In genomic region chr7:101743241-101743994, GRCh38 we compare ENCODE assay signal across 8 cellular contexts.
DNase-seq lines count a peak whose midpoint lies in the region; ATAC-seq and TF ChIP-seq lines count a peak whose summit lies in the region.

No MANE protein-coding gene starts in this region.

- intact Hi-C loops in adrenal gland (cut with DNase I) = loop anchor here in 1 of 2 donors (5.0 kb wide), 1 partner anchor 74 kb away; the partner anchor contains the start of gene CUX1

- H3K27ac Mint-ChIP-seq in T-helper 1 cell treated with Interleukin-12 subunit alpha and Interleukin-12 subunit beta and Interleukin-4 antibody, amounts not matched to agents 30 μg/mL and 1 μg/mL, for 36 hours = peak overlapping the region; percentile 41

- peaks cover 47% of the 10 kb centered on the region for H3F3A ChIP-seq in MM.1S (ENCODE audit: insufficient read depth, low read length)
- H3F3A ChIP-seq in smooth muscle cell (ENCODE audit: low read depth) = peaks cover 14% of the 10 kb centered on the region

- peaks cover 33% of the 10 kb centered on the region for H3K4me1 Mint-ChIP-seq in T-helper 1 cell treated with Interleukin-12 subunit alpha and Interleukin-12 subunit beta and Interleukin-4 antibody, amounts not matched to agents 30 μg/mL and 1 μg/mL, for 36 hours (ENCODE audit: low read depth)

- no peaks in the 10 kb centered on the region for H4K20me1 ChIP-seq in MM.1S (ENCODE audit: insufficient read depth, low read length)
- H4K20me1 ChIP-seq in smooth muscle cell (ENCODE audit: low read depth) = no peaks in the 10 kb centered on the region

- H3K9me3 ChIP-seq in MM.1S (replicated peaks; ENCODE audit: insufficient read depth, low read length) (no peaks in the 10 kb centered on the region), adrenal gland (replicated peaks in 1 of 3) (no peaks in the 10 kb centered on the region), iPS-15b (ENCODE audit: control insufficient read depth, insufficient read depth, low read length) (no peaks in the 10 kb centered on the region), smooth muscle cell (replicated peaks; ENCODE audit: low read depth) (no peaks in the 10 kb centered on the region)

- H3K79me2 ChIP-seq in MM.1S (ENCODE audit: low read length) (no peaks in the 10 kb centered on the region), smooth muscle cell (ENCODE audit: low read depth) (no peaks in the 10 kb centered on the region)

- H3K27me3 Mint-ChIP-seq in T-helper 1 cell treated with Interleukin-12 subunit alpha and Interleukin-12 subunit beta and Interleukin-4 antibody, amounts not matched to agents 30 μg/mL and 1 μg/mL, for 36 hours (ENCODE audit: low read depth) = no peaks in the 10 kb centered on the region

- H3K36me3 Mint-ChIP-seq in T-helper 1 cell treated with Interleukin-12 subunit alpha and Interleukin-12 subunit beta and Interleukin-4 antibody, amounts not matched to agents 30 μg/mL and 1 μg/mL, for 36 hours (ENCODE audit: low read depth) = no peaks in the 10 kb centered on the region

- DNase-seq in EL = peak; percentile 51
- peak; percentile 76 for DNase-seq in MM.1S
- DNase-seq in adrenal gland = peak; percentile 29 to 58 (median 47)
- peak; percentile 41 for DNase-seq in smooth muscle cell (lab: John Stamatoyannopoulos, UW; ENCODE audit: unreplicated experiment)

- peak overlapping the region; percentile 47; the same call in 1 of the 2 replicates for H3K9ac ChIP-seq in MM.1S (ENCODE audit: low read length)
- H3K9ac ChIP-seq in iPS-15b (ENCODE audit: low read depth, low read length) = peak overlapping the region; percentile 60
- peak overlapping the region; percentile 17 for H3K9ac ChIP-seq in smooth muscle cell (ENCODE audit: low read depth)

- H2AFZ ChIP-seq in MM.1S (ENCODE audit: low read length) (peak overlapping the region; percentile 65), smooth muscle cell (ENCODE audit: low read depth) (peak overlapping the region; percentile 96)

- 0 to 1% (median 0%) methylated on average over 47 to 60 of the region's 60 CpGs for WGBS in adrenal gland, 4 donors
- WGBS in smooth muscle cell (ENCODE audit: low lambda C conversion rate) = 3% methylated on average over 37 of the region's 60 CpGs

- TF ChIP-seq POLR2A in adrenal gland (IDR thresholded peaks at IDR 0.05) = no peak

- H3K27ac ChIP-seq in MM.1S (ENCODE audit: low read length) (peak overlapping the region; percentile 14; the same call in 1 of the 2 replicates), adrenal gland (no peak overlapping the region), smooth muscle cell (ENCODE audit: low read depth) (no peak overlapping the region)

- H3K9me3 Mint-ChIP-seq in T-helper 1 cell treated with Interleukin-12 subunit alpha and Interleukin-12 subunit beta and Interleukin-4 antibody, amounts not matched to agents 30 μg/mL and 1 μg/mL, for 36 hours = no peaks in the 10 kb centered on the region

- H3K36me3 ChIP-seq in MM.1S (replicated peaks; ENCODE audit: insufficient read depth, low read length) = no peaks in the 10 kb centered on the region
- no peaks in the 10 kb centered on the region for H3K36me3 ChIP-seq in adrenal gland (replicated peaks in 1 of 2)
- no peaks in the 10 kb centered on the region for H3K36me3 ChIP-seq in iPS-15b (ENCODE audit: control insufficient read depth, insufficient read depth, low read length)
- H3K36me3 ChIP-seq in smooth muscle cell (ENCODE audit: low read depth) = no peaks in the 10 kb centered on the region

- H3K4me3 Mint-ChIP-seq in T-helper 1 cell treated with Interleukin-12 subunit alpha and Interleukin-12 subunit beta and Interleukin-4 antibody, amounts not matched to agents 30 μg/mL and 1 μg/mL, for 36 hours = peak overlapping the region; percentile 81

- H3K4me2 ChIP-seq in MM.1S (ENCODE audit: low read depth, low read length) (peak overlapping the region; percentile 89), smooth muscle cell (peak overlapping the region; percentile 96)

- H3K4me3 ChIP-seq in MM.1S (ENCODE audit: low read length) (peak overlapping the region; percentile 68), adrenal gland (peak overlapping the region in 2 of 4 donors; percentile 44 to 55), iPS-15b (ENCODE audit: low read depth, low read length) (peak overlapping the region; percentile 59), smooth muscle cell (peak overlapping the region; percentile 86)

- H3K9me2 ChIP-seq in MM.1S (replicated peaks; ENCODE audit: insufficient read depth, low read length) = no peaks in the 10 kb centered on the region

- peak; percentile 53 for TF ChIP-seq CTCF in MM.1S (IDR thresholded peaks at IDR 0.05; ENCODE audit: low read length)
- TF ChIP-seq CTCF in adrenal gland (IDR thresholded peaks at IDR 0.05) = peak in 5 of 6 experiments; percentile 15 to 50 (median 22)
- peak; percentile 52 for TF ChIP-seq CTCF in smooth muscle cell (IDR thresholded peaks at IDR 0.05; ENCODE audit: borderline replicate concordance, insufficient read depth, poor library complexity, severe bottlenecking)

- ATAC-seq in HG02610 (IDR thresholded peaks at IDR 0.05; ENCODE audit: unreplicated experiment) (no peak), GM18519 (IDR thresholded peaks at IDR 0.05; ENCODE audit: low FRiP score, unreplicated experiment) (no peak)

- H3K27me3 ChIP-seq in MM.1S (replicated peaks; ENCODE audit: insufficient read depth, low read length) (no peaks in the 10 kb centered on the region), adrenal gland (peaks cover 3% of the 10 kb centered on the region), iPS-15b (ENCODE audit: control insufficient read depth, insufficient read depth, low read length) (no peaks in the 10 kb centered on the region), smooth muscle cell (ENCODE audit: low read depth) (no peaks in the 10 kb centered on the region)

- H3K4me1 ChIP-seq in MM.1S (ENCODE audit: low read length) = peaks cover 62% of the 10 kb centered on the region
- peaks cover 3 to 7% of the 10 kb centered on the region in 2 donors for H3K4me1 ChIP-seq in adrenal gland (replicated peaks in 1 of 2)
- peaks cover 2% of the 10 kb centered on the region for H3K4me1 ChIP-seq in iPS-15b (ENCODE audit: control insufficient read depth, insufficient read depth, low read length)
- peaks cover 24% of the 10 kb centered on the region for H3K4me1 ChIP-seq in smooth muscle cell (ENCODE audit: low read depth)
